Comparison of ENCODE assay signal across 1 cellular context in the genomic region with DNA sequence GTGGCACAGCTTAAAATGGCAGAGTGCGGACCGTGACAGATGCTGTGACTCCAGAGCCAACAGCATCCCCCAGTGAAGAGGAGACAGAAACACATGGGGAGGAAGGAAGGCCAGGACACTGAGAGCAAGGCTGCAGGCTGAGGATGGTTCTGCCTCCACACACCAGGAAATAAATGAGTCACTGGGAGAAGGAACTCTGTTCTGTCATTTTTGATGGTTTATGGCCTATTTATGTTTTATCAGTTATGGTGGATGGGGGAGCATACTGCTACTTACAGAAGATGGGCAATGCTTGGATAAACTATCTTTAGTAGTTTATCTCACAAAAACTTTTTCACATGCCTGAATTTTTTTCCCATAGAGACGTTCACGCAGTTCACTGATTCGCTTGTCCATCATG.
TF ChIP-seq lines count a peak whose summit lies in the region.

No MANE protein-coding gene starts in this region.

TF ChIP-seq in K562, 482 proteins besides CTCF, POLR2A, EP300 and RAD21:
- TF ChIP-seq ZNF282 (CRISPR knock-in tag; IDR thresholded peaks at IDR 0.05) (no peak), MEIS2 (IDR thresholded peaks at IDR 0.05; ENCODE audit: partially characterized antibody) (peak; percentile 65), FOSL1 (tag; conservative IDR thresholded peaks at IDR 0.05) (0 out of 2 replicates have a peak, but pooled peaks have one; percentile 20), JUND (IDR thresholded peaks at IDR 0.05; ENCODE audit: borderline replicate concordance, low read depth, low read length) (peak; percentile 20; the same call in 1 of the 2 replicates), JUND (tag; IDR thresholded peaks at IDR 0.05; ENCODE audit: borderline replicate concordance, low read depth, low read length) (no peak)
- TF ChIP-seq, protein P1, sequence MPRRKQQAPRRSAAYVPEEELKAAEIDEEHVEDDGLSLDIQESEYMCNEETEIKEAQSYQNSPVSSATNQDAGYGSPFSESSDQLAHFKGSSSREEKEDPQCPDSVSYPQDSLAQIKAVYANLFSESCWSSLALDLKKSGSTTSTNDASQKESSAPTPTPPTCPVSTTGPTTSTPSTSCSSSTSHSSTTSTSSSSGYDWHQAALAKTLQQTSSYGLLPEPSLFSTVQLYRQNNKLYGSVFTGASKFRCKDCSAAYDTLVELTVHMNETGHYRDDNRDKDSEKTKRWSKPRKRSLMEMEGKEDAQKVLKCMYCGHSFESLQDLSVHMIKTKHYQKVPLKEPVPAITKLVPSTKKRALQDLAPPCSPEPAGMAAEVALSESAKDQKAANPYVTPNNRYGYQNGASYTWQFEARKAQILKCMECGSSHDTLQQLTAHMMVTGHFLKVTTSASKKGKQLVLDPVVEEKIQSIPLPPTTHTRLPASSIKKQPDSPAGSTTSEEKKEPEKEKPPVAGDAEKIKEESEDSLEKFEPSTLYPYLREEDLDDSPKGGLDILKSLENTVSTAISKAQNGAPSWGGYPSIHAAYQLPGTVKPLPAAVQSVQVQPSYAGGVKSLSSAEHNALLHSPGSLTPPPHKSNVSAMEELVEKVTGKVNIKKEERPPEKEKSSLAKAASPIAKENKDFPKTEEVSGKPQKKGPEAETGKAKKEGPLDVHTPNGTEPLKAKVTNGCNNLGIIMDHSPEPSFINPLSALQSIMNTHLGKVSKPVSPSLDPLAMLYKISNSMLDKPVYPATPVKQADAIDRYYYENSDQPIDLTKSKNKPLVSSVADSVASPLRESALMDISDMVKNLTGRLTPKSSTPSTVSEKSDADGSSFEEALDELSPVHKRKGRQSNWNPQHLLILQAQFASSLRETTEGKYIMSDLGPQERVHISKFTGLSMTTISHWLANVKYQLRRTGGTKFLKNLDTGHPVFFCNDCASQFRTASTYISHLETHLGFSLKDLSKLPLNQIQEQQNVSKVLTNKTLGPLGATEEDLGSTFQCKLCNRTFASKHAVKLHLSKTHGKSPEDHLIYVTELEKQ (CRISPR knock-in tag; IDR thresholded peaks at IDR 0.05), result no peak
- TF ChIP-seq, protein P2, sequence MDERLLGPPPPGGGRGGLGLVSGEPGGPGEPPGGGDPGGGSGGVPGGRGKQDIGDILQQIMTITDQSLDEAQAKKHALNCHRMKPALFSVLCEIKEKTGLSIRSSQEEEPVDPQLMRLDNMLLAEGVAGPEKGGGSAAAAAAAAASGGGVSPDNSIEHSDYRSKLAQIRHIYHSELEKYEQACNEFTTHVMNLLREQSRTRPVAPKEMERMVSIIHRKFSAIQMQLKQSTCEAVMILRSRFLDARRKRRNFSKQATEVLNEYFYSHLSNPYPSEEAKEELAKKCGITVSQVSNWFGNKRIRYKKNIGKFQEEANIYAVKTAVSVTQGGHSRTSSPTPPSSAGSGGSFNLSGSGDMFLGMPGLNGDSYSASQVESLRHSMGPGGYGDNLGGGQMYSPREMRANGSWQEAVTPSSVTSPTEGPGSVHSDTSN (CRISPR knock-in tag; IDR thresholded peaks at IDR 0.05; ENCODE audit: low read depth), result no peak
- TF ChIP-seq, protein P2 (tag; conservative IDR thresholded peaks at IDR 0.05; ENCODE audit: low read depth), result 0 out of 2 replicates have a peak, but pooled peaks have one; percentile 27
